15 cellular contexts compared by ENCODE assay signal in genomic region chr4:76545161-76545884, GRCh38.
A peak's percentile ranks its signal among the peaks of the same experiment; 100 is the strongest.
DNase-seq lines count a peak whose midpoint lies in the region; ATAC-seq, FAIRE-seq and TF ChIP-seq lines count a peak whose summit lies in the region.
"Had no signal": no experiment of that assay in that cellular context is flagged by ENCODE, and none has a peak within 500 bp of the region (broad histone marks: within the 10 kb centered on the region; RNA-seq: fewer than 3 reads in every experiment).

No MANE protein-coding gene starts in this region.

- no peak overlapping the region for H3K4me3 ChIP-seq in H7 (ENCODE audit: insufficient read depth, low read depth, low read length)
- H3K4me3 ChIP-seq: K562, thyroid gland had no signal

- no peaks in the 10 kb centered on the region for H3K9me3 Mint-ChIP-seq in activated CD8-positive, alpha-beta T cell treated with anti-CD3 and anti-CD28 coated beads for 36 hours
- H3K9me3 Mint-ChIP-seq in naive thymus-derived CD8-positive, alpha-beta T cell = no peaks in the 10 kb centered on the region

- POLR2A ChIA-PET in activated CD8-positive, alpha-beta T cell treated with anti-CD3 and anti-CD28 coated beads for 36 hours (lab: Charles Lee) = interaction anchor here (0.6 kb wide), 1 partner anchor 120 kb away, joined by 3 read pairs; no protein-coding TSS in a partner anchor
- POLR2A ChIA-PET in naive thymus-derived CD8-positive, alpha-beta T cell (lab: Charles Lee) = no interaction called here

- no peak overlapping the region for H3K27ac Mint-ChIP-seq in activated CD8-positive, alpha-beta T cell treated with anti-CD3 and anti-CD28 coated beads for 36 hours
- H3K27ac Mint-ChIP-seq in naive thymus-derived CD8-positive, alpha-beta T cell = peak overlapping the region in 3 of 10 donors; percentile 23 to 75 (median 45)

- no peaks in the 10 kb centered on the region for H3K36me3 Mint-ChIP-seq in activated CD8-positive, alpha-beta T cell treated with anti-CD3 and anti-CD28 coated beads for 36 hours (ENCODE audit: low read depth)
- no peaks in the 10 kb centered on the region for H3K36me3 Mint-ChIP-seq in naive thymus-derived CD8-positive, alpha-beta T cell

- CTCF ChIA-PET in activated CD8-positive, alpha-beta T cell treated with anti-CD3 and anti-CD28 coated beads for 36 hours (lab: Charles Lee) = interaction anchor here (1.3 kb wide), 1 partner anchor 37 kb away, joined by 3 read pairs; no protein-coding TSS in a partner anchor

- peaks cover 4% of the 10 kb centered on the region for H3K27me3 Mint-ChIP-seq in activated CD8-positive, alpha-beta T cell treated with anti-CD3 and anti-CD28 coated beads for 36 hours
- H3K27me3 Mint-ChIP-seq in naive thymus-derived CD8-positive, alpha-beta T cell = peaks cover 0 to 4% (median 0%) of the 10 kb centered on the region in 5 donors

- FAIRE-seq in G401.6 (lab: Jason Lieb, UNC) = peak; percentile 50
- FAIRE-seq: K562 had no signal

- TF ChIP-seq CTCF in activated CD8-positive, alpha-beta T cell treated with anti-CD3 and anti-CD28 coated beads for 36 hours (IDR thresholded peaks at IDR 0.05) = no peak
- TF ChIP-seq CTCF in GM13976 (IDR thresholded peaks at IDR 0.05; ENCODE audit: borderline replicate concordance, control extremely low read depth, extremely low read depth, insufficient read depth, missing control alignments) = no peak

- no peaks in the 10 kb centered on the region for H3K36me3 ChIP-seq in H7 (replicated peaks; ENCODE audit: control insufficient read depth, insufficient read depth, low read length)
- H3K36me3 ChIP-seq: thyroid gland had no signal

- no peaks in the 10 kb centered on the region for H3K27me3 ChIP-seq in H7 (ENCODE audit: control insufficient read depth, insufficient read depth, low read length)
- H3K27me3 ChIP-seq: thyroid gland had no signal

- ATAC-seq in activated CD8-positive, alpha-beta T cell treated with anti-CD3 and anti-CD28 coated beads for 36 hours = peak; percentile 61
- ATAC-seq in naive thymus-derived CD8-positive, alpha-beta T cell = peak; percentile 20 to 58
- ATAC-seq: esophagus mucosa, K562, right cardiac atrium had no signal

- DNase-seq in KG1 (lab: John Stamatoyannopoulos, UW) (peak; percentile 85), H7 (no peak), GM13976 (ENCODE audit: low spot score) (no peak), NCI-H524 (lab: John Stamatoyannopoulos, UW) (no peak)
- peak; percentile 4 for DNase-seq in activated CD8-positive, alpha-beta T cell treated with anti-CD3 and anti-CD28 coated beads for 36 hours
- DNase-seq in naive thymus-derived CD8-positive, alpha-beta T cell = peak in 2 of 10 donors; percentile 4 to 17
- DNase-seq in stimulated activated naive CD4-positive, alpha-beta T cell treated with Interleukin-2 at 50 U/mL for 16 hours (lab: John Stamatoyannopoulos, UW) = no peak
- DNase-seq: activated CD4-positive, CD25-positive, alpha-beta regulatory T cell; cerebellar nuclear complex; GOT3; right cardiac atrium; thyroid gland had no signal

- H3K4me3 Mint-ChIP-seq in activated CD8-positive, alpha-beta T cell treated with anti-CD3 and anti-CD28 coated beads for 36 hours = no peak overlapping the region
- H3K4me3 Mint-ChIP-seq in naive thymus-derived CD8-positive, alpha-beta T cell = peak overlapping the region in 6 of 10 donors; percentile 14 to 48 (median 32)

- H3K4me1 Mint-ChIP-seq in activated CD8-positive, alpha-beta T cell treated with anti-CD3 and anti-CD28 coated beads for 36 hours (ENCODE audit: low read depth) = peaks cover 12% of the 10 kb centered on the region
- peaks cover 7 to 19% (median 12%) of the 10 kb centered on the region in 4 donors for H3K4me1 Mint-ChIP-seq in naive thymus-derived CD8-positive, alpha-beta T cell

- intact Hi-C loops in activated CD8-positive, alpha-beta T cell treated with anti-CD3 and anti-CD28 coated beads for 36 hours (cut with micrococcal nuclease) = no loop called here

- in situ Hi-C loops in GM13976 (cut with MboI; ENCODE audit: low sequenced_read_pairs, unreplicated experiment) = no loop called here

Comparison
In these comparisons a context has a peak if more than half of its experiments do, and no peak if none do; other contexts are left out.
1. DNase-seq: peak in KG1 (single experiment) and activated CD8-positive, alpha-beta T cell treated with anti-CD3 and anti-CD28 coated beads for 36 hours (single experiment); none in H7 (single experiment), GM13976 (single experiment), NCI-H524 (0 of 2) and stimulated activated naive CD4-positive, alpha-beta T cell treated with Interleukin-2 at 50 U/mL for 16 hours (single experiment).